20 cellular contexts compared by ENCODE assay signal in genomic region chr1:201144701-201145100, GRCh38. TPM values are rescaled to one million over a fixed set of nuclear protein-coding genes. Genes with fewer than 3 reads are reported as not detected.
"Had no signal": no experiment of that assay in that cellular context is flagged by ENCODE, and none has a peak within 500 bp of the region (broad histone marks: within the 10 kb centered on the region; RNA-seq: fewer than 3 reads in every experiment).

No MANE protein-coding gene starts in this region.

- H3K27ac Mint-ChIP-seq: naive B cell had no signal

- DNase-seq: effector memory CD4-positive, alpha-beta T cell; esophagus squamous epithelium; foreskin fibroblast; immature natural killer cell; left colon; left ventricle myocardium superior; mesendoderm; naive B cell; small intestine; stimulated activated CD4-positive, alpha-beta T cell treated with anti-CD3 and anti-CD28 coated beads, Interleukin-12 subunit alpha, Interleukin-12 subunit beta, amount 100 ng/mL, for 4 hours; stimulated activated naive CD4-positive, alpha-beta T cell; stomach; transverse colon had no signal

- ATAC-seq: gastroesophageal sphincter, left colon, left ventricle myocardium superior had no signal

- H3K27me3 ChIP-seq: gastroesophageal sphincter, right atrium auricular region, stomach, transverse colon had no signal

- H3K4me3 ChIP-seq: esophagus squamous epithelium, gastroesophageal sphincter, lung, right atrium auricular region, stomach, thoracic aorta, transverse colon had no signal

- H3K4me1 ChIP-seq: transverse colon had no signal

- H3K27ac ChIP-seq: esophagus squamous epithelium, gastroesophageal sphincter, right atrium auricular region, stomach, thoracic aorta, transverse colon had no signal

- H3K4me3 Mint-ChIP-seq: immature natural killer cell had no signal

- H3K9me3 Mint-ChIP-seq: immature natural killer cell, naive B cell had no signal

- H3K27me3 Mint-ChIP-seq: naive B cell had no signal

- H3K9me3 ChIP-seq: esophagus squamous epithelium, gastroesophageal sphincter, right atrium auricular region, stomach, thoracic aorta, transverse colon had no signal

- H3K4me1 Mint-ChIP-seq: immature natural killer cell had no signal

RNA-seq across cellular contexts. Expression of gene ASCL5, which starts 17.7 kb away (rescaled TPM):
- total RNA-seq: epithelial cell of proximal tubule, esophagus squamous epithelium, gastroesophageal sphincter, kidney epithelial cell, left colon, left ventricle myocardium superior, osteocyte, right atrium auricular region, thoracic aorta, transverse colon had no signal

RNA-seq across cellular contexts. Expression of gene CACNA1S, which starts 32.5 kb away (rescaled TPM):
- total RNA-seq: epithelial cell of proximal tubule, esophagus squamous epithelium, gastroesophageal sphincter, kidney epithelial cell, left colon, left ventricle myocardium superior, osteocyte, right atrium auricular region, thoracic aorta, transverse colon had no signal

RNA-seq across cellular contexts. Expression of gene IGFN1, which starts 45.9 kb away (rescaled TPM):
- total RNA-seq: esophagus squamous epithelium, gastroesophageal sphincter, left ventricle myocardium superior, right atrium auricular region, thoracic aorta had no signal
